ENCODE assay signal across 9 cellular contexts in the genomic region with DNA sequence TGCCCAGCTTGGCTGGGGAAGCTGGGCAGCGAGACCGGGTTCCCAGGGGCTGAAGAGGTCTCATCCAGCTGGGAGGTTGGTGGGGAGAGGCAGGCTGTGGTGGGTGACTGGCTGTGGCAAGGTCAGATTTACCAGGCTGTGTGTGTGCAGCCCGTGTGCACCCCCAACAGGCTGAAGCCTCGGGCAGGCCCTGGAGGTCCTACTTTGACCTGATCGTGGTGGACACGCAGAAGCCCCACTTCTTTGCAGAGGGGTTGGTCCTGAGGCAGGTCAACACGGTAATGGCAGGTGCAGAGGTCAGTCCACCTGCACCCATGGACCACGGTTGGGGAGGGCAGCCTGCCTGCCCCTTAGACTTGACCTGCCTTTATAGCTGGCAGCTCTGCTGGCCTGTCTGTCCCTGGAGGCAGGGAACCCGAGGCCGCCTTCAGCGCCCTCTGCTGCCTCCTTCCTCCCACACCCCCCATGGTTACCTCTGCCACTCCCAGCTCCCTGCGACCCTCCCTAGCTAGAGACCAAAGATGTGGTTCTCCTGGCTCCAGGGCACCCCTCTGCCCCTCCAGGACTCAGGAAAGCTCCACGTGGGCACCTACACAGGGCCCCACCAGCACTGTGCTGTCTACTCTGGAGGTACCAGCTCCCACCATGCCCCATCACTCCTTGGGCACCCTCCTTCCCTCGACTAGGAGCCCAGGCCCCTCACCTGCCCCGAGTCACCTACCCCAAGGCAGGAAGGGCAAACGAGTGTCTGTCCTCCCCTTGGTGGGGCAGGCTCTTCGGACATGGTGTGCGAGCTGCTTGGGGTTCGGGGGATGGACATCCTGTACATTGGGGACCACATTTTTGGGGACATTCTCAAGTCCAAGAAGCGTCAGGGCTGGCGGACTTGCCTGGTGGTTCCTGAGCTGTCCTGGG. TPM values are rescaled to one million over a fixed set of nuclear protein-coding genes. Genes with fewer than 3 reads are reported as not detected.
DNase-seq lines count a peak whose midpoint lies in the region; ATAC-seq and TF ChIP-seq lines count a peak whose summit lies in the region.
"Had no signal": no experiment of that assay in that cellular context is flagged by ENCODE, and none has a peak within 500 bp of the region (broad histone marks: within the 10 kb centered on the region; RNA-seq: fewer than 3 reads in every experiment).

No MANE protein-coding gene starts in this region.

- intact Hi-C loops in spleen (cut with DNase I; ENCODE audit: low total_unique reads): loop anchor here (5.0 kb wide), 2 partner anchors 98 to 123 kb away; no protein-coding TSS in a partner anchor

- WGBS in spleen, 5 donors: 69 to 83% (median 79%) methylated on average over 11 to 21 of the region's 21 CpGs

- H3K36me3 ChIP-seq in spleen: no peaks in the 10 kb centered on the region
- H3K36me3 ChIP-seq: thoracic aorta had no signal

- TF ChIP-seq CTCF in AG09309 (IDR thresholded peaks at IDR 0.05; ENCODE audit: control insufficient read depth, insufficient read depth, low read depth, low read length, missing control alignments) (peak; percentile 51), GM13976 (IDR thresholded peaks at IDR 0.05; ENCODE audit: borderline replicate concordance, control extremely low read depth, extremely low read depth, insufficient read depth, missing control alignments) (peak; percentile 21), fibroblast of the aortic adventitia (IDR thresholded peaks at IDR 0.05; ENCODE audit: insufficient read depth, low read length) (peak; percentile 28), spleen (IDR thresholded peaks at IDR 0.05 in 8 of 11, conservative IDR thresholded peaks at IDR 0.05 in 3 of 11) (peak in 4 of 11 experiments; percentile 1 to 37 (median 24))

- no peak for TF ChIP-seq POLR2A in spleen (IDR thresholded peaks at IDR 0.05)

- no peaks in the 10 kb centered on the region for H3K27me3 ChIP-seq in spleen (replicated peaks in 1 of 7)

- H3K9me3 ChIP-seq in spleen: no peaks in the 10 kb centered on the region
- H3K9me3 ChIP-seq: thoracic aorta had no signal

- H3K27ac Mint-ChIP-seq in stimulated activated naive CD8-positive, alpha-beta T cell treated with anti-CD3 and anti-CD28 coated beads, Interleukin-15, amount 100 ng/mL, for 72 hours: no peak overlapping the region

- peak overlapping the region in 2 of 8 donors; percentile 17 to 40 for H3K27ac ChIP-seq in spleen
- H3K27ac ChIP-seq: thoracic aorta had no signal

- in situ Hi-C loops in GM13976 (cut with MboI; ENCODE audit: low sequenced_read_pairs, unreplicated experiment): loop anchor here (10.0 to 25.0 kb wide), 2 partner anchors 100 to 663 kb away; partner anchors contain the start of gene TMEM87B

- H3K4me1 ChIP-seq in spleen: peaks cover 6 to 56% (median 29%) of the 10 kb centered on the region in 6 donors

- ATAC-seq in GM19035 (IDR thresholded peaks at IDR 0.05; ENCODE audit: unreplicated experiment): no peak
- ATAC-seq in stimulated activated naive CD8-positive, alpha-beta T cell treated with anti-CD3 and anti-CD28 coated beads, Interleukin-15, amount 100 ng/mL, for 72 hours: no peak
- ATAC-seq in HG03439 (IDR thresholded peaks at IDR 0.05; ENCODE audit: unreplicated experiment): no peak

- H3K9me3 Mint-ChIP-seq in stimulated activated naive CD8-positive, alpha-beta T cell treated with anti-CD3 and anti-CD28 coated beads, Interleukin-15, amount 100 ng/mL, for 72 hours: no peaks in the 10 kb centered on the region

- peaks cover 21% of the 10 kb centered on the region for H3K27me3 Mint-ChIP-seq in stimulated activated naive CD8-positive, alpha-beta T cell treated with anti-CD3 and anti-CD28 coated beads, Interleukin-15, amount 100 ng/mL, for 72 hours

- H3K4me3 Mint-ChIP-seq in stimulated activated naive CD8-positive, alpha-beta T cell treated with anti-CD3 and anti-CD28 coated beads, Interleukin-15, amount 100 ng/mL, for 72 hours: no peak overlapping the region

- peaks cover 15% of the 10 kb centered on the region for H3K4me1 Mint-ChIP-seq in stimulated activated naive CD8-positive, alpha-beta T cell treated with anti-CD3 and anti-CD28 coated beads, Interleukin-15, amount 100 ng/mL, for 72 hours

- DNase-seq in AG09309 (ENCODE audit: low read depth): no peak
- DNase-seq in GM13976 (ENCODE audit: low spot score): peak; percentile 79
- DNase-seq in OCI-M1 (lab: John Stamatoyannopoulos, UW): peak; percentile 74
- DNase-seq in fibroblast of the aortic adventitia (ENCODE audit: low read depth): no peak
- no peak for DNase-seq in stimulated activated naive CD8-positive, alpha-beta T cell treated with anti-CD3 and anti-CD28 coated beads, Interleukin-15, amount 100 ng/mL, for 72 hours
- DNase-seq in spleen: no peak

- H3K4me3 ChIP-seq in AG09309 (ENCODE audit: control insufficient read depth, low read depth, low read length) (no peak overlapping the region), fibroblast of the aortic adventitia (ENCODE audit: low read depth, low read length) (no peak overlapping the region), spleen (no peak overlapping the region)
- H3K4me3 ChIP-seq: thoracic aorta had no signal

RNA-seq across cellular contexts. Expression of gene NT5DC4, which starts 4.0 kb away (rescaled TPM):
- total RNA-seq in fibroblast of the aortic adventitia (ENCODE audit: low replicate concordance): not detected in 2 replicates
- total RNA-seq in spleen: 1 to 10 TPM in 6 of 7 donors, under 1 TPM in 1; 0.28 to 3.8 (median 2.2) TPM
- under 1 TPM; 0.47 to 0.83 (median 0.72) TPM for polyA plus RNA-seq in spleen
- total RNA-seq: thoracic aorta had no signal

RNA-seq across cellular contexts. Expression of gene CKAP2L, which starts 39.5 kb away (rescaled TPM):
- total RNA-seq in fibroblast of the aortic adventitia (ENCODE audit: low replicate concordance) (2.7 and 26.4 TPM in 2 replicates), spleen (1 to 10 TPM in 6 of 7 donors, under 1 TPM in 1; 0.55 to 3.5 (median 2.1) TPM)
- 1 to 10 TPM in 1 of 3 donors, under 1 TPM in 2; 0.20 to 1.3 (median 0.83) TPM for polyA plus RNA-seq in spleen

RNA-seq across cellular contexts. Expression of gene IL1A, which starts 59.4 kb away (rescaled TPM):
- total RNA-seq in fibroblast of the aortic adventitia (ENCODE audit: low replicate concordance) (0.90 TPM in 1 of 2 replicates, not detected in the other), spleen (under 1 TPM in 5 of 7 donors, not detected in 2; 0.22 to 0.98 (median 0.70) TPM)
- polyA plus RNA-seq in spleen: 1 to 10 TPM in 1 of 3 donors, under 1 TPM in 2; 0.21 to 1.6 (median 0.67) TPM

Comparison
In these comparisons a context has a peak if more than half of its experiments do, and no peak if none do; other contexts are left out.
1. DNase-seq: peak in GM13976 (single experiment) and OCI-M1 (single experiment); none in AG09309 (single experiment), fibroblast of the aortic adventitia (single experiment), stimulated activated naive CD8-positive, alpha-beta T cell treated with anti-CD3 and anti-CD28 coated beads, Interleukin-15, amount 100 ng/mL, for 72 hours (0 of 2) and spleen (single experiment).